In genomic region chr3:24145481-24145880, GRCh38 we compare ENCODE assay signal across 12 cellular contexts.
DNase-seq lines count a peak whose midpoint lies in the region; ATAC-seq and TF ChIP-seq lines count a peak whose summit lies in the region.
"Had no signal": no experiment of that assay in that cellular context is flagged by ENCODE, and none has a peak within 500 bp of the region (broad histone marks: within the 10 kb centered on the region; RNA-seq: fewer than 3 reads in every experiment).

No MANE protein-coding gene starts in this region.

- H3K9me3 Mint-ChIP-seq in T-helper 2 cell treated with Interferon-gamma antibody and Interleukin-4, amounts not matched to agents 5 μg/mL and 100 μg/mL, for 36 hours = no peaks in the 10 kb centered on the region
- H3K9me3 Mint-ChIP-seq: activated CD4-positive, alpha-beta T cell treated with anti-CD3 and anti-CD28 coated beads, Interleukin-2, amount 10 ng/mL, durations not matched to agents 7 days and 5 days had no signal

- peak overlapping the region; percentile 81 for H3K4ac ChIP-seq in IMR-90 (ENCODE audit: low read depth, low read length)

- POLR2A ChIA-PET in IMR-90 (lab: Charles Lee; ENCODE audit: unreplicated experiment) = no interaction called here

- no peaks in the 10 kb centered on the region for H4K20me1 ChIP-seq in IMR-90 (ENCODE audit: insufficient read depth, low read length)

- H3K4me1 Mint-ChIP-seq in T-helper 2 cell treated with Interferon-gamma antibody and Interleukin-4, amounts not matched to agents 5 μg/mL and 100 μg/mL, for 36 hours (ENCODE audit: low read depth) = no peaks in the 10 kb centered on the region
- H3K4me1 Mint-ChIP-seq: activated CD4-positive, alpha-beta T cell treated with anti-CD3 and anti-CD28 coated beads, Interleukin-2, amount 10 ng/mL, durations not matched to agents 7 days and 5 days had no signal

- peak overlapping the region; percentile 26; the same call in 1 of the 2 replicates for H3K23ac ChIP-seq in IMR-90 (ENCODE audit: low read depth, low read length)

- peak overlapping the region; percentile 63; the same call in 1 of the 2 replicates for H4K91ac ChIP-seq in IMR-90 (ENCODE audit: insufficient read depth, low read depth, low read length)

- H3K36me3 ChIP-seq in IMR-90 (ENCODE audit: control insufficient read depth, insufficient read depth, low read length) (no peaks in the 10 kb centered on the region), thoracic aorta (peaks cover 16% of the 10 kb centered on the region), aorta (ENCODE audit: control insufficient read depth in 1 of 2, insufficient read depth in 2 of 2, low read length in 1 of 2) (no peaks in the 10 kb centered on the region)
- H3K36me3 ChIP-seq: Peyer's patch had no signal

- TF ChIP-seq CTCF in IMR-90 (conservative IDR thresholded peaks at IDR 0.05; ENCODE audit: low read depth, low read length) (no peak), thoracic aorta (IDR thresholded peaks at IDR 0.05) (no peak)

- H2AFZ ChIP-seq in IMR-90 (replicated peaks; ENCODE audit: low read length, poor library complexity) = no peak overlapping the region

- peak overlapping the region; percentile 86; the same call in 1 of the 2 replicates for H3K27ac ChIP-seq in IMR-90 (ENCODE audit: insufficient read depth, low read length)
- peak overlapping the region; percentile 23 for H3K27ac ChIP-seq in angular gyrus (ENCODE audit: low read depth, low read length)
- peak overlapping the region; percentile 76 to 78 for H3K27ac ChIP-seq in thoracic aorta
- H3K27ac ChIP-seq in aorta (ENCODE audit: low read depth in 1 of 2, low read length in 2 of 2) = peak overlapping the region in 1 of 2 donors; percentile 67

- no peaks in the 10 kb centered on the region for H3K79me1 ChIP-seq in IMR-90 (ENCODE audit: low read depth in 1 of 2, low read length in 2 of 2)

- H4K8ac ChIP-seq in IMR-90 (ENCODE audit: low read depth in 2 of 2, low read length in 2 of 2) = peak overlapping the region; percentile 82 to 86; a peak in 3 of 4 replicates

- H3K9me3 ChIP-seq in IMR-90 (ENCODE audit: control insufficient read depth, insufficient read depth, low read length) (no peaks in the 10 kb centered on the region), thoracic aorta (no peaks in the 10 kb centered on the region), aorta (ENCODE audit: control insufficient read depth, low read length) (no peaks in the 10 kb centered on the region)
- H3K9me3 ChIP-seq: Peyer's patch had no signal

- peak overlapping the region; percentile 11 for H3K14ac ChIP-seq in IMR-90 (replicated peaks; ENCODE audit: low read depth, low read length)

- peak overlapping the region; percentile 99 for H2BK5ac ChIP-seq in IMR-90 (ENCODE audit: low read depth, low read length, poor library complexity, severe bottlenecking)

- ATAC-seq in IMR-90 (ENCODE audit: low read depth) (no peak; the same call in 1 of the 2 replicates), thoracic aorta (ENCODE audit: insufficient number of reproducible peaks, low FRiP score, low read depth) (no peak), aorta (ENCODE audit: low FRiP score) (no peak)

- CTCF ChIA-PET in IMR-90 (lab: Yijun Ruan, JAX) = interaction anchor here (0.7 kb wide), 1 partner anchor 71 kb away, joined by 3 read pairs; no protein-coding TSS in a partner anchor

- H3K4me3 Mint-ChIP-seq in T-helper 2 cell treated with Interferon-gamma antibody and Interleukin-4, amounts not matched to agents 5 μg/mL and 100 μg/mL, for 36 hours = no peak overlapping the region
- H3K4me3 Mint-ChIP-seq: activated CD4-positive, alpha-beta T cell treated with anti-CD3 and anti-CD28 coated beads, Interleukin-2, amount 10 ng/mL, durations not matched to agents 7 days and 5 days had no signal

- H2BK120ac ChIP-seq in IMR-90 (ENCODE audit: low read depth, low read length) = peak overlapping the region; percentile 91

- TF ChIP-seq POLR2A in IMR-90 (IDR thresholded peaks at IDR 0.05; ENCODE audit: low read depth, low read length) = no peak

- dilution Hi-C loops in IMR-90 (cut with HindIII; ENCODE audit: low sequenced_read_pairs, unreplicated experiment) = no loop called here

- peak overlapping the region; percentile 80; the same call in 1 of the 2 replicates for H2BK20ac ChIP-seq in IMR-90 (ENCODE audit: low read depth, low read length)

- H3K27me3 ChIP-seq in IMR-90 (ENCODE audit: control insufficient read depth, insufficient read depth, low read length) = no peaks in the 10 kb centered on the region
- H3K27me3 ChIP-seq in thoracic aorta (replicated peaks; ENCODE audit: insufficient read depth) = no peaks in the 10 kb centered on the region
- no peaks in the 10 kb centered on the region for H3K27me3 ChIP-seq in aorta (ENCODE audit: control insufficient read depth in 1 of 2, insufficient read depth in 2 of 2, low read length in 1 of 2)
- H3K27me3 ChIP-seq: Peyer's patch had no signal

- no TSS peak for BruUV-seq in IMR-90 (replicated peaks; lab: Mats Ljungman, UMichigan)

- H3K36me3 Mint-ChIP-seq in T-helper 2 cell treated with Interferon-gamma antibody and Interleukin-4, amounts not matched to agents 5 μg/mL and 100 μg/mL, for 36 hours (ENCODE audit: low read depth) = no peaks in the 10 kb centered on the region

- in situ Hi-C loops in IMR-90 (cut with MboI; ENCODE audit: low sequenced_read_pairs) = no loop called here

- peak overlapping the region; percentile 59; the same call in 1 of the 2 replicates for H3K56ac ChIP-seq in IMR-90 (ENCODE audit: extremely low read depth, insufficient read depth, low read length)

- TF ChIP-seq RAD21 in IMR-90 (IDR thresholded peaks at IDR 0.05; ENCODE audit: low read length) = no peak

- no peak overlapping the region for H3K9ac ChIP-seq in IMR-90 (ENCODE audit: low read depth, low read length)

- no peaks in the 10 kb centered on the region for H3K27me3 Mint-ChIP-seq in T-helper 2 cell treated with Interferon-gamma antibody and Interleukin-4, amounts not matched to agents 5 μg/mL and 100 μg/mL, for 36 hours (ENCODE audit: low read depth)
- H3K27me3 Mint-ChIP-seq: activated CD4-positive, alpha-beta T cell treated with anti-CD3 and anti-CD28 coated beads, Interleukin-2, amount 10 ng/mL, durations not matched to agents 7 days and 5 days had no signal

- H2BK15ac ChIP-seq in IMR-90 (ENCODE audit: low read depth, low read length) = peak overlapping the region; percentile 38; the same call in 2 of the 3 replicates

- H3K4me3 ChIP-seq in IMR-90 (ENCODE audit: insufficient read depth, low read depth, low read length) = no peak overlapping the region
- peak overlapping the region; percentile 33 for H3K4me3 ChIP-seq in thoracic aorta
- no peak overlapping the region for H3K4me3 ChIP-seq in aorta (ENCODE audit: low read length in 2 of 2)
- H3K4me3 ChIP-seq: Peyer's patch had no signal

- no peak overlapping the region for H2AK9ac ChIP-seq in IMR-90 (replicated peaks; ENCODE audit: low read depth, low read length, poor library complexity)

- no peak overlapping the region for H3K4me2 ChIP-seq in IMR-90 (ENCODE audit: low read depth, low read length)

- H3K9me1 ChIP-seq in IMR-90 (ENCODE audit: insufficient read depth, low read length) = no peaks in the 10 kb centered on the region

- intact Hi-C loops in IMR-90 (cut with micrococcal nuclease) = no loop called here
- intact Hi-C loops in aorta (cut with DNase I) = no loop called here

- H4K5ac ChIP-seq in IMR-90 (ENCODE audit: low read depth, low read length) = peak overlapping the region; percentile 68; the same call in 1 of the 2 replicates

- H3K27ac Mint-ChIP-seq in T-helper 2 cell treated with Interferon-gamma antibody and Interleukin-4, amounts not matched to agents 5 μg/mL and 100 μg/mL, for 36 hours = no peak overlapping the region
- H3K27ac Mint-ChIP-seq: activated CD4-positive, alpha-beta T cell treated with anti-CD3 and anti-CD28 coated beads, Interleukin-2, amount 10 ng/mL, durations not matched to agents 7 days and 5 days had no signal

- no peak overlapping the region for H2AK5ac ChIP-seq in IMR-90 (ENCODE audit: low read depth, low read length)

- DNase-seq in IMR-90 (peak; percentile 9), kidney glomerular epithelial cell (lab: John Stamatoyannopoulos, UW) (peak; percentile 61), thoracic aorta (ENCODE audit: low spot score) (no peak), aorta (no peak), NCI-H2227 (lab: John Stamatoyannopoulos, UW; ENCODE audit: unreplicated experiment) (no peak)
- DNase-seq in activated CD8-positive, alpha-beta memory T cell treated with anti-CD3 and anti-CD28 coated beads, Interleukin-2, amount 50 U/mL, for 48 hours = no peak
- DNase-seq in T-helper 2 cell treated with Interferon-gamma antibody and Interleukin-4, amounts not matched to agents 5 μg/mL and 100 μg/mL, for 36 hours (ENCODE audit: low spot score) = no peak
- DNase-seq: activated CD4-positive, alpha-beta T cell treated with anti-CD3 and anti-CD28 coated beads, Interleukin-2, amount 10 ng/mL, durations not matched to agents 7 days and 5 days; central memory CD4-positive, alpha-beta T cell; NCI-H1417; Peyer's patch had no signal

- H3K4me1 ChIP-seq in IMR-90 (ENCODE audit: control insufficient read depth, insufficient read depth, low read length) (peaks cover 3% of the 10 kb centered on the region), thoracic aorta (ENCODE audit: control insufficient read depth in 1 of 2, low read depth in 2 of 2) (peaks cover 16 to 41% of the 10 kb centered on the region in 2 donors), aorta (ENCODE audit: control insufficient read depth in 1 of 2, insufficient read depth in 2 of 2, low read length in 2 of 2) (peaks cover 4% of the 10 kb centered on the region in 2 donors)
- H3K4me1 ChIP-seq: Peyer's patch had no signal

- peak overlapping the region; percentile 90 for H3K18ac ChIP-seq in IMR-90 (ENCODE audit: low read depth, low read length)

TF ChIP-seq in IMR-90, 13 proteins besides CTCF, POLR2A, EP300 and RAD21 (continues in another document):
- TF ChIP-seq CEBPB (IDR thresholded peaks at IDR 0.05; ENCODE audit: low read depth, low read length) = no peak
- no peak for TF ChIP-seq MAZ (IDR thresholded peaks at IDR 0.05; ENCODE audit: borderline replicate concordance, low read depth, low read length)
- TF ChIP-seq NFE2L2 (IDR thresholded peaks at IDR 0.05; ENCODE audit: low read depth, low read length) = no peak
- TF ChIP-seq RFX5 (IDR thresholded peaks at IDR 0.05; ENCODE audit: low read depth, low read length) = no peak
- no peak for TF ChIP-seq MXI1 (IDR thresholded peaks at IDR 0.05; ENCODE audit: borderline replicate concordance, low read depth, low read length)
- TF ChIP-seq MAFK (IDR thresholded peaks at IDR 0.05; ENCODE audit: low read depth, low read length) = no peak
- TF ChIP-seq ELK1 (IDR thresholded peaks at IDR 0.05; ENCODE audit: borderline replicate concordance, low read depth, low read length) = no peak

Comparison
In these comparisons a context has a peak if more than half of its experiments do, and no peak if none do; other contexts are left out.
1. DNase-seq: peak in IMR-90 (single experiment) and kidney glomerular epithelial cell (single experiment); none in thoracic aorta (single experiment), activated CD8-positive, alpha-beta memory T cell treated with anti-CD3 and anti-CD28 coated beads, Interleukin-2, amount 50 U/mL, for 48 hours (single experiment), T-helper 2 cell treated with Interferon-gamma antibody and Interleukin-4, amounts not matched to agents 5 μg/mL and 100 μg/mL, for 36 hours (single experiment), aorta (0 of 2) and NCI-H2227 (single experiment).